In the genomic region with DNA sequence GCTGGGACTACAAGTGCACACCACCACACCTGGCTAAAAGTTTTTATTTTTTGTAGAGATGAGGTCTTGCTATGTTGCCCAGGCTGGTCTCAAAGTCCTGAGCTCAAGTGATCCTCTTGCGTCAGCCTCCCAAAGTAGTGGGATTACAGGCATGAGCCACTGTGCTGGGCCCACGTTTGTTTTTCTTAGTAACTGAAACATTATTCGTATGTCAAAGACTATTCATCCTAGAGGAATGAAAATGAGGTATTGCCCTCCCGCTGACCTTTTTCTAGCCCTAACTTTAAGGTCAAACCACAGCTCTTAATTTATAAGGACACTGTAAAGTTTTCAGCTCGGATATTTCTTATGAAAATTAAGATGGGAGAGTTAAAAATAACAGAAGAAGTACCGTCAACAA, we compare ENCODE assay signal across 16 cellular contexts. TPM values are rescaled to one million over a fixed set of nuclear protein-coding genes. Genes with fewer than 3 reads are reported as not detected.
A peak's percentile ranks its signal among the peaks of the same experiment; 100 is the strongest.
DNase-seq lines count a peak whose midpoint lies in the region; ATAC-seq, FAIRE-seq and TF ChIP-seq lines count a peak whose summit lies in the region.
"Had no signal": no experiment of that assay in that cellular context is flagged by ENCODE, and none has a peak within 500 bp of the region (broad histone marks: within the 10 kb centered on the region; RNA-seq: fewer than 3 reads in every experiment).

No MANE protein-coding gene starts in this region.

- WGBS in small intestine, 3 donors = 46 to 48% (median 48%) methylated on average over 6 of the region's 6 CpGs

- H3K9me3 ChIP-seq in small intestine (ENCODE audit: control insufficient read depth, low read depth) = no peaks in the 10 kb centered on the region
- H3K9me3 ChIP-seq: BLaER1 treated with 17β-estradiol and CSF1 and Interleukin-3, amounts not matched to agents 10 nM and 100 nM had no signal

- no peak for FAIRE-seq in RCC 7860 (lab: Jason Lieb, UNC)
- no peak for FAIRE-seq in small intestine (lab: Jason Lieb, UNC)

- no peak for ATAC-seq in SK-N-SH treated with all-trans-retinoic acid at 6 μM for 48 hours
- no peak for ATAC-seq in GM19452 (IDR thresholded peaks at IDR 0.05; ENCODE audit: unreplicated experiment)
- ATAC-seq: GM23338 had no signal

- no peaks in the 10 kb centered on the region for H3K36me3 ChIP-seq in small intestine (ENCODE audit: control insufficient read depth in 2 of 2, insufficient read depth in 2 of 2, low read length in 2 of 2)
- H3K36me3 ChIP-seq: BLaER1 treated with 17β-estradiol and CSF1 and Interleukin-3, amounts not matched to agents 10 nM and 100 nM had no signal

- TF ChIP-seq CTCF in fibroblast of mammary gland (conservative IDR thresholded peaks at IDR 0.05; ENCODE audit: control insufficient read depth, insufficient read depth, low read depth, low read length) = no peak

- no peak overlapping the region for H3K27ac ChIP-seq in small intestine (ENCODE audit: low read depth in 1 of 2, low read length in 1 of 2)
- H3K27ac ChIP-seq: BLaER1 treated with 17β-estradiol and CSF1 and Interleukin-3, amounts not matched to agents 10 nM and 100 nM; SK-N-MC had no signal

- H3K4me3 ChIP-seq in fibroblast of mammary gland (ENCODE audit: control insufficient read depth, low read depth, low read length) (no peak overlapping the region), small intestine (ENCODE audit: low read depth in 1 of 2, low read length in 2 of 2) (no peak overlapping the region)
- H3K4me3 ChIP-seq: BLaER1 treated with 17β-estradiol and CSF1 and Interleukin-3, amounts not matched to agents 10 nM and 100 nM; GM23338; SK-N-MC had no signal

- DNase-seq in A172 (ENCODE audit: low spot score) = peak; percentile 33
- peak; percentile 5 for DNase-seq in HS-27A (ENCODE audit: low read depth)
- peak; percentile 46 for DNase-seq in RCC 7860 (ENCODE audit: low spot score)
- peak; percentile 17 for DNase-seq in fibroblast of mammary gland (ENCODE audit: low read depth)
- no peak for DNase-seq in small intestine
- no peak for DNase-seq in stimulated activated naive CD4-positive, alpha-beta T cell (lab: John Stamatoyannopoulos, UW)
- DNase-seq: 8988T; CD8-positive, alpha-beta memory T cell; DMS79 treated with DMSO at 0.1 percent for 48 hours; NCI-H187 treated with DMSO at 0.1 percent for 48 hours; NCI-H446 had no signal

- no peaks in the 10 kb centered on the region for H3K4me1 ChIP-seq in small intestine (ENCODE audit: control insufficient read depth in 2 of 2, insufficient read depth in 1 of 2, low read depth in 1 of 2, low read length in 1 of 2)
- H3K4me1 ChIP-seq: BLaER1 treated with 17β-estradiol and CSF1 and Interleukin-3, amounts not matched to agents 10 nM and 100 nM had no signal

- H3K27me3 ChIP-seq in small intestine (ENCODE audit: control insufficient read depth in 2 of 2, insufficient read depth in 2 of 2, low read length in 2 of 2) = peaks cover 0 to 7% of the 10 kb centered on the region in 2 donors
- H3K27me3 ChIP-seq: BLaER1 treated with 17β-estradiol and CSF1 and Interleukin-3, amounts not matched to agents 10 nM and 100 nM had no signal

TF ChIP-seq in SK-N-SH treated with all-trans-retinoic acid at 6 μM for 48 hours, 23 proteins besides CTCF, POLR2A, EP300 and RAD21:
- TF ChIP-seq ZFP30 (CRISPR knock-in tag; IDR thresholded peaks at IDR 0.05) = no peak
- TF ChIP-seq, protein P1, sequence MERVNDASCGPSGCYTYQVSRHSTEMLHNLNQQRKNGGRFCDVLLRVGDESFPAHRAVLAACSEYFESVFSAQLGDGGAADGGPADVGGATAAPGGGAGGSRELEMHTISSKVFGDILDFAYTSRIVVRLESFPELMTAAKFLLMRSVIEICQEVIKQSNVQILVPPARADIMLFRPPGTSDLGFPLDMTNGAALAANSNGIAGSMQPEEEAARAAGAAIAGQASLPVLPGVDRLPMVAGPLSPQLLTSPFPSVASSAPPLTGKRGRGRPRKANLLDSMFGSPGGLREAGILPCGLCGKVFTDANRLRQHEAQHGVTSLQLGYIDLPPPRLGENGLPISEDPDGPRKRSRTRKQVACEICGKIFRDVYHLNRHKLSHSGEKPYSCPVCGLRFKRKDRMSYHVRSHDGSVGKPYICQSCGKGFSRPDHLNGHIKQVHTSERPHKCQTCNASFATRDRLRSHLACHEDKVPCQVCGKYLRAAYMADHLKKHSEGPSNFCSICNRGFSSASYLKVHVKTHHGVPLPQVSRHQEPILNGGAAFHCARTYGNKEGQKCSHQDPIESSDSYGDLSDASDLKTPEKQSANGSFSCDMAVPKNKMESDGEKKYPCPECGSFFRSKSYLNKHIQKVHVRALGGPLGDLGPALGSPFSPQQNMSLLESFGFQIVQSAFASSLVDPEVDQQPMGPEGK (CRISPR knock-in tag; IDR thresholded peaks at IDR 0.05; ENCODE audit: borderline replicate concordance) = no peak
- TF ChIP-seq ZNF70 (CRISPR knock-in tag; IDR thresholded peaks at IDR 0.05) = no peak

RNA-seq across cellular contexts. Expression of a gene that starts 33.2 kb away (rescaled TPM):
- total RNA-seq in A172 (2014; rRNA removed; shearing (Covaris generic)) = 0.14 and 2.3 TPM in 2 replicates
- 1 to 10 TPM in 1 of 3 donors, under 1 TPM in 2; 0.88 to 1.4 (median 0.89) TPM for polyA plus RNA-seq in small intestine
- total RNA-seq: CD8-positive, alpha-beta memory T cell had no signal
- polyA plus RNA-seq: CD8-positive, alpha-beta memory T cell had no signal

Comparison
In these comparisons a context has a peak if more than half of its experiments do, and no peak if none do; other contexts are left out.
1. DNase-seq: peak in A172 (single experiment), HS-27A (single experiment), RCC 7860 (single experiment) and fibroblast of mammary gland (single experiment); none in small intestine (single experiment) and stimulated activated naive CD4-positive, alpha-beta T cell (0 of 6).